Comparison of ENCODE assay signal across 18 cellular contexts in genomic region chr1:23392125-23392855, GRCh38. TPM values are rescaled to one million over a fixed set of nuclear protein-coding genes. Genes with fewer than 3 reads are reported as not detected.
A peak's percentile ranks its signal among the peaks of the same experiment; 100 is the strongest.
DNase-seq lines count a peak whose midpoint lies in the region; ATAC-seq, FAIRE-seq and TF ChIP-seq lines count a peak whose summit lies in the region.
"Had no signal": no experiment of that assay in that cellular context is flagged by ENCODE, and none has a peak within 500 bp of the region (broad histone marks: within the 10 kb centered on the region; RNA-seq: fewer than 3 reads in every experiment).

No MANE protein-coding gene starts in this region.

- H3K27ac ChIP-seq in VCaP: 0 out of 2 replicates have a peak overlapping the region, but pooled peaks have one; percentile 14
- H3K27ac ChIP-seq in upper lobe of right lung: no peak overlapping the region

- H3K36me3 ChIP-seq in upper lobe of right lung: no peaks in the 10 kb centered on the region

- H3K4me3 ChIP-seq in upper lobe of right lung: no peak overlapping the region

- no peaks in the 10 kb centered on the region for H3K9me3 ChIP-seq in upper lobe of right lung
- H3K9me3 ChIP-seq: Caco-2 had no signal

- ATAC-seq in esophagus mucosa (peak; percentile 25), upper lobe of right lung (peak; percentile 41), GM19395 (IDR thresholded peaks at IDR 0.05; ENCODE audit: unreplicated experiment) (no peak)

- TF ChIP-seq CTCF in VCaP (conservative IDR thresholded peaks at IDR 0.05) (no peak), upper lobe of right lung (IDR thresholded peaks at IDR 0.05) (no peak)

- FAIRE-seq in H54 (lab: Jason Lieb, UNC): peak; percentile 62

- no peaks in the 10 kb centered on the region for H3K27me3 ChIP-seq in upper lobe of right lung

- no peak for DNase-seq in H54 (ENCODE audit: insufficient read length, low spot score)
- DNase-seq in upper lobe of right lung: no peak
- DNase-seq in NCI-H1048 (lab: John Stamatoyannopoulos, UW): no peak
- DNase-seq in activated CD8-positive, alpha-beta memory T cell treated with anti-CD3 and anti-CD28 coated beads, Interleukin-2, amount 50 U/mL, for 4 hours: no peak
- DNase-seq: Caco-2; CD4-positive, CD25-positive, alpha-beta regulatory T cell; DMS79; H7; KG1; NCI-H1092; NCI-H146; NCI-H2227 treated with DMSO at 0.1 percent for 48 hours; NCI-H524; SHP77 had no signal

- intact Hi-C loops in upper lobe of right lung (cut with DNase I): no loop called here

- H3K4me1 ChIP-seq in upper lobe of right lung: peaks cover 18% of the 10 kb centered on the region
- H3K4me1 ChIP-seq: Caco-2 had no signal

- no peak for TF ChIP-seq POLR2A in H54 (IDR thresholded peaks at IDR 0.05; ENCODE audit: low read depth, low read length)

RNA-seq across cellular contexts. Expression of gene ZNF436, which starts 22.7 kb away (rescaled TPM):
- 23.7 TPM for total RNA-seq in esophagus mucosa
- total RNA-seq in upper lobe of right lung: 10.9 TPM

RNA-seq across cellular contexts. Expression of gene TCEA3, which starts 32.3 kb away (rescaled TPM):
- total RNA-seq in esophagus mucosa: 25.6 TPM
- total RNA-seq in upper lobe of right lung: 39.4 TPM
- total RNA-seq: B cell had no signal

RNA-seq across cellular contexts. Expression of gene HNRNPR, which starts 48.2 kb away (rescaled TPM):
- total RNA-seq in esophagus mucosa: 96.2 TPM
- total RNA-seq in upper lobe of right lung: 85.2 TPM
